ENCODE assay signal across 1 cellular context in the genomic region with DNA sequence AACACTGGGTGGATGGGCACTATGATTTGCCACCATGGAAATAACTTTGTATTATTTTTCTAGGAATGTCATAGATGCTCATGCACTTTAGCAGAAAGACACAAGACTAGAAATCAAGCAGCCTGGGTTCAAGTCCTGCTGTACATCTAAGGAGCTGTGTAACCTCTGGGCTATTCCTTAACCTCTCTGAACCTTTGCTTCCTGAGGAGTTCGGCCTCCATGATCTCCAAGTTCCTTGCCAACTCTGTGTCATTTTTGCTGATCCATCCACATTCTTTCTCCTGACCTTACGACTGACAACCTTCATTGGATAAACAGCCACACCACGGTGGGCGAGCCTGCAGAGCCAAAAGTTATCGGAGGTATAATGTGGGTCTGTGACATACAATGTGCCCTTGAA.
TF ChIP-seq lines count a peak whose summit lies in the region.

No MANE protein-coding gene starts in this region.

TF ChIP-seq in GM23338, 12 proteins besides CTCF, POLR2A, EP300 and RAD21:
- TF ChIP-seq ZNF331 (CRISPR knock-in tag; IDR thresholded peaks at IDR 0.05; ENCODE audit: low read depth) (no peak), STAT1 (IDR thresholded peaks at IDR 0.05; ENCODE audit: unreplicated experiment) (no peak), CREB1 (CRISPR knock-in tag; IDR thresholded peaks at IDR 0.05; ENCODE audit: low read depth) (no peak), ZNF114 (CRISPR knock-in tag; IDR thresholded peaks at IDR 0.05) (no peak), NANOG (IDR thresholded peaks at IDR 0.05; ENCODE audit: borderline replicate concordance) (no peak), JUNB (IDR thresholded peaks at IDR 0.05; ENCODE audit: unreplicated experiment) (no peak), EZH2 (IDR thresholded peaks at IDR 0.05; ENCODE audit: low read depth, unreplicated experiment) (no peak), EZH2phosphoT487 (IDR thresholded peaks at IDR 0.05; ENCODE audit: unreplicated experiment) (no peak), POLR2AphosphoS5 (IDR thresholded peaks at IDR 0.05; ENCODE audit: low read depth) (no peak)
- TF ChIP-seq, protein P1, sequence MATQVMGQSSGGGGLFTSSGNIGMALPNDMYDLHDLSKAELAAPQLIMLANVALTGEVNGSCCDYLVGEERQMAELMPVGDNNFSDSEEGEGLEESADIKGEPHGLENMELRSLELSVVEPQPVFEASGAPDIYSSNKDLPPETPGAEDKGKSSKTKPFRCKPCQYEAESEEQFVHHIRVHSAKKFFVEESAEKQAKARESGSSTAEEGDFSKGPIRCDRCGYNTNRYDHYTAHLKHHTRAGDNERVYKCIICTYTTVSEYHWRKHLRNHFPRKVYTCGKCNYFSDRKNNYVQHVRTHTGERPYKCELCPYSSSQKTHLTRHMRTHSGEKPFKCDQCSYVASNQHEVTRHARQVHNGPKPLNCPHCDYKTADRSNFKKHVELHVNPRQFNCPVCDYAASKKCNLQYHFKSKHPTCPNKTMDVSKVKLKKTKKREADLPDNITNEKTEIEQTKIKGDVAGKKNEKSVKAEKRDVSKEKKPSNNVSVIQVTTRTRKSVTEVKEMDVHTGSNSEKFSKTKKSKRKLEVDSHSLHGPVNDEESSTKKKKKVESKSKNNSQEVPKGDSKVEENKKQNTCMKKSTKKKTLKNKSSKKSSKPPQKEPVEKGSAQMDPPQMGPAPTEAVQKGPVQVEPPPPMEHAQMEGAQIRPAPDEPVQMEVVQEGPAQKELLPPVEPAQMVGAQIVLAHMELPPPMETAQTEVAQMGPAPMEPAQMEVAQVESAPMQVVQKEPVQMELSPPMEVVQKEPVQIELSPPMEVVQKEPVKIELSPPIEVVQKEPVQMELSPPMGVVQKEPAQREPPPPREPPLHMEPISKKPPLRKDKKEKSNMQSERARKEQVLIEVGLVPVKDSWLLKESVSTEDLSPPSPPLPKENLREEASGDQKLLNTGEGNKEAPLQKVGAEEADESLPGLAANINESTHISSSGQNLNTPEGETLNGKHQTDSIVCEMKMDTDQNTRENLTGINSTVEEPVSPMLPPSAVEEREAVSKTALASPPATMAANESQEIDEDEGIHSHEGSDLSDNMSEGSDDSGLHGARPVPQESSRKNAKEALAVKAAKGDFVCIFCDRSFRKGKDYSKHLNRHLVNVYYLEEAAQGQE (IDR thresholded peaks at IDR 0.05; ENCODE audit: unreplicated experiment) = no peak
- TF ChIP-seq, protein P2, sequence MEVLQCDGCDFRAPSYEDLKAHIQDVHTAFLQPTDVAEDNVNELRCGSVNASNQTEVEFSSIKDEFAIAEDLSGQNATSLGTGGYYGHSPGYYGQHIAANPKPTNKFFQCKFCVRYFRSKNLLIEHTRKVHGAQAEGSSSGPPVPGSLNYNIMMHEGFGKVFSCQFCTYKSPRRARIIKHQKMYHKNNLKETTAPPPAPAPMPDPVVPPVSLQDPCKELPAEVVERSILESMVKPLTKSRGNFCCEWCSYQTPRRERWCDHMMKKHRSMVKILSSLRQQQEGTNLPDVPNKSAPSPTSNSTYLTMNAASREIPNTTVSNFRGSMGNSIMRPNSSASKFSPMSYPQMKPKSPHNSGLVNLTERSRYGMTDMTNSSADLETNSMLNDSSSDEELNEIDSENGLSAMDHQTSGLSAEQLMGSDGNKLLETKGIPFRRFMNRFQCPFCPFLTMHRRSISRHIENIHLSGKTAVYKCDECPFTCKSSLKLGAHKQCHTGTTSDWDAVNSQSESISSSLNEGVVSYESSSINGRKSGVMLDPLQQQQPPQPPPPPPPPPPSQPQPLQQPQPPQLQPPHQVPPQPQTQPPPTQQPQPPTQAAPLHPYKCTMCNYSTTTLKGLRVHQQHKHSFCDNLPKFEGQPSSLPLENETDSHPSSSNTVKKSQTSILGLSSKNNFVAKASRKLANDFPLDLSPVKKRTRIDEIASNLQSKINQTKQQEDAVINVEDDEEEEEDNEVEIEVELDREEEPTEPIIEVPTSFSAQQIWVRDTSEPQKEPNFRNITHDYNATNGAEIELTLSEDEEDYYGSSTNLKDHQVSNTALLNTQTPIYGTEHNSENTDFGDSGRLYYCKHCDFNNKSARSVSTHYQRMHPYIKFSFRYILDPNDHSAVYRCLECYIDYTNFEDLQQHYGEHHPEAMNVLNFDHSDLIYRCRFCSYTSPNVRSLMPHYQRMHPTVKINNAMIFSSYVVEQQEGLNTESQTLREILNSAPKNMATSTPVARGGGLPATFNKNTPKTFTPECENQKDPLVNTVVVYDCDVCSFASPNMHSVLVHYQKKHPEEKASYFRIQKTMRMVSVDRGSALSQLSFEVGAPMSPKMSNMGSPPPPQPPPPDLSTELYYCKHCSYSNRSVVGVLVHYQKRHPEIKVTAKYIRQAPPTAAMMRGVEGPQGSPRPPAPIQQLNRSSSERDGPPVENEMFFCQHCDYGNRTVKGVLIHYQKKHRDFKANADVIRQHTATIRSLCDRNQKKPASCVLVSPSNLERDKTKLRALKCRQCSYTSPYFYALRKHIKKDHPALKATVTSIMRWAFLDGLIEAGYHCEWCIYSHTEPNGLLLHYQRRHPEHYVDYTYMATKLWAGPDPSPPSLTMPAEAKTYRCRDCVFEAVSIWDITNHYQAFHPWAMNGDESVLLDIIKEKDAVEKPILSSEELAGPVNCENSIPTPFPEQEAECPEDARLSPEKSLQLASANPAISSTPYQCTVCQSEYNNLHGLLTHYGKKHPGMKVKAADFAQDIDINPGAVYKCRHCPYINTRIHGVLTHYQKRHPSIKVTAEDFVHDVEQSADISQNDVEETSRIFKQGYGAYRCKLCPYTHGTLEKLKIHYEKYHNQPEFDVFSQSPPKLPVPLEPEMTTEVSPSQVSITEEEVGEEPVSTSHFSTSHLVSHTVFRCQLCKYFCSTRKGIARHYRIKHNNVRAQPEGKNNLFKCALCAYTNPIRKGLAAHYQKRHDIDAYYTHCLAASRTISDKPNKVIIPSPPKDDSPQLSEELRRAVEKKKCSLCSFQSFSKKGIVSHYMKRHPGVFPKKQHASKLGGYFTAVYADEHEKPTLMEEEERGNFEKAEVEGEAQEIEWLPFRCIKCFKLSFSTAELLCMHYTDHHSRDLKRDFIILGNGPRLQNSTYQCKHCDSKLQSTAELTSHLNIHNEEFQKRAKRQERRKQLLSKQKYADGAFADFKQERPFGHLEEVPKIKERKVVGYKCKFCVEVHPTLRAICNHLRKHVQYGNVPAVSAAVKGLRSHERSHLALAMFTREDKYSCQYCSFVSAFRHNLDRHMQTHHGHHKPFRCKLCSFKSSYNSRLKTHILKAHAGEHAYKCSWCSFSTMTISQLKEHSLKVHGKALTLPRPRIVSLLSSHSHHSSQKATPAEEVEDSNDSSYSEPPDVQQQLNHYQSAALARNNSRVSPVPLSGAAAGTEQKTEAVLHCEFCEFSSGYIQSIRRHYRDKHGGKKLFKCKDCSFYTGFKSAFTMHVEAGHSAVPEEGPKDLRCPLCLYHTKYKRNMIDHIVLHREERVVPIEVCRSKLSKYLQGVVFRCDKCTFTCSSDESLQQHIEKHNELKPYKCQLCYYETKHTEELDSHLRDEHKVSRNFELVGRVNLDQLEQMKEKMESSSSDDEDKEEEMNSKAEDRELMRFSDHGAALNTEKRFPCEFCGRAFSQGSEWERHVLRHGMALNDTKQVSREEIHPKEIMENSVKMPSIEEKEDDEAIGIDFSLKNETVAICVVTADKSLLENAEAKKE (CRISPR knock-in tag; IDR thresholded peaks at IDR 0.05) = no peak
- TF ChIP-seq, protein P3, sequence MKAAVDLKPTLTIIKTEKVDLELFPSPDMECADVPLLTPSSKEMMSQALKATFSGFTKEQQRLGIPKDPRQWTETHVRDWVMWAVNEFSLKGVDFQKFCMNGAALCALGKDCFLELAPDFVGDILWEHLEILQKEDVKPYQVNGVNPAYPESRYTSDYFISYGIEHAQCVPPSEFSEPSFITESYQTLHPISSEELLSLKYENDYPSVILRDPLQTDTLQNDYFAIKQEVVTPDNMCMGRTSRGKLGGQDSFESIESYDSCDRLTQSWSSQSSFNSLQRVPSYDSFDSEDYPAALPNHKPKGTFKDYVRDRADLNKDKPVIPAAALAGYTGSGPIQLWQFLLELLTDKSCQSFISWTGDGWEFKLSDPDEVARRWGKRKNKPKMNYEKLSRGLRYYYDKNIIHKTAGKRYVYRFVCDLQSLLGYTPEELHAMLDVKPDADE (IDR thresholded peaks at IDR 0.05) = no peak
